ENCODE assay signal across 1 cellular context in genomic region chr9:91302831-91303230, GRCh38.
TF ChIP-seq lines count a peak whose summit lies in the region.

No MANE protein-coding gene starts in this region.

TF ChIP-seq in HepG2, 621 proteins besides CTCF, POLR2A, EP300 and RAD21 (continued from another document):
- TF ChIP-seq BRD4 (CRISPR knock-in tag; IDR thresholded peaks at IDR 0.05) (no peak), HOMEZ (CRISPR knock-in tag; IDR thresholded peaks at IDR 0.05; ENCODE audit: low read depth) (peak; percentile 47; the same call in 1 of the 2 replicates), CEBPB (IDR thresholded peaks at IDR 0.05; ENCODE audit: borderline replicate concordance, low read depth, low read length) (peak; percentile 19; the same call in 1 of the 2 replicates), ZFP41 (CRISPR knock-in tag; IDR thresholded peaks at IDR 0.05; ENCODE audit: borderline replicate concordance) (no peak)
